Comparison of ENCODE assay signal across 28 cellular contexts in the genomic region with DNA sequence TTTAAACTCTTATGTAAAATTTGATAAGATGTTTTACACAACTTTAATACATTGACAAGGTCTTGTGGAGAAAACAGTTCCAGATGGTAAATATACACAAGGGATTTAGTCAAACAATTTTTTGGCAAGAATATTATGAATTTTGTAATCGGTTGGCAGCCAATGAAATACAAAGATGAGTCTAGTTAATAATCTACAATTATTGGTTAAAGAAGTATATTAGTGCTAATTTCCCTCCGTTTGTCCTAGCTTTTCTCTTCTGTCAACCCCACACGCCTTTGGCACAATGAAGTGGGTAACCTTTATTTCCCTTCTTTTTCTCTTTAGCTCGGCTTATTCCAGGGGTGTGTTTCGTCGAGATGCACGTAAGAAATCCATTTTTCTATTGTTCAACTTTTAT. TPM values are rescaled to one million over a fixed set of nuclear protein-coding genes. Genes with fewer than 3 reads are reported as not detected.
"Had no signal": no experiment of that assay in that cellular context is flagged by ENCODE, and none has a peak within 500 bp of the region (broad histone marks: within the 10 kb centered on the region; RNA-seq: fewer than 3 reads in every experiment).

Gene ALB, plus strand, starts transcription at position 246 of the 400 bp plus-strand sequence. Its CDS starts 41 bp downstream, at position 287.

- DNase-seq: activated CD4-positive, alpha-beta T cell treated with anti-CD3 and anti-CD28 coated beads, Interleukin-2, amount 10 ng/mL, durations not matched to agents 7 days and 5 days; activated CD4-positive, CD25-positive, alpha-beta regulatory T cell treated with anti-CD3 and anti-CD28 coated beads, Interleukin-2, amount 50 U/mL, for 72 hours; activated CD8-positive, alpha-beta T cell treated with anti-CD3 and anti-CD28 coated beads, Interleukin-2, amount 10 ng/mL, durations not matched to agents 7 days and 5 days; activated naive CD4-positive, alpha-beta T cell treated with Interleukin-2 at 50 U/mL for 16 hours; activated naive CD8-positive, alpha-beta T cell treated with anti-CD3 and anti-CD28 coated beads, Interleukin-2, amount 10 ng/mL, durations not matched to agents 7 days and 5 days; activated T-cell treated with anti-CD3 and anti-CD28 coated beads, Interleukin-2, amount 50 U/mL, for 1 hour; amniotic stem cell; foreskin keratinocyte; immature natural killer cell; kidney glomerular epithelial cell; left ventricle myocardium inferior; midbrain; sigmoid colon; SK-N-SH; stimulated activated CD4-positive, alpha-beta T cell treated with anti-CD3 and anti-CD28 coated beads, Interleukin-4, amount 100 ng/mL, for 24 hours; stimulated activated naive CD4-positive, alpha-beta T cell treated with Interleukin-2 at 50 U/mL for 16 hours; upper lobe of left lung had no signal

- H3K27me3 Mint-ChIP-seq: activated naive CD8-positive, alpha-beta T cell treated with anti-CD3 and anti-CD28 coated beads, Interleukin-2, amount 10 ng/mL, durations not matched to agents 7 days and 5 days had no signal

- H3K79me2 ChIP-seq: parathyroid adenoma had no signal

- H3K9ac ChIP-seq: parathyroid adenoma, SK-N-SH had no signal

- H3K4me3 Mint-ChIP-seq: activated CD4-positive, alpha-beta T cell treated with anti-CD3 and anti-CD28 coated beads, Interleukin-2, amount 10 ng/mL, durations not matched to agents 7 days and 5 days; activated CD8-positive, alpha-beta T cell treated with anti-CD3 and anti-CD28 coated beads, Interleukin-2, amount 10 ng/mL, durations not matched to agents 7 days and 5 days; activated naive CD8-positive, alpha-beta T cell treated with anti-CD3 and anti-CD28 coated beads, Interleukin-2, amount 10 ng/mL, durations not matched to agents 7 days and 5 days; immature natural killer cell; nephron had no signal

- H3K4me2 ChIP-seq: SK-N-SH had no signal

- H3K27ac Mint-ChIP-seq: activated CD4-positive, alpha-beta T cell treated with anti-CD3 and anti-CD28 coated beads, Interleukin-2, amount 10 ng/mL, durations not matched to agents 7 days and 5 days; activated CD8-positive, alpha-beta T cell treated with anti-CD3 and anti-CD28 coated beads, Interleukin-2, amount 10 ng/mL, durations not matched to agents 7 days and 5 days; activated naive CD8-positive, alpha-beta T cell treated with anti-CD3 and anti-CD28 coated beads, Interleukin-2, amount 10 ng/mL, durations not matched to agents 7 days and 5 days; activated T-helper 2 cell treated with anti-CD3 and anti-CD28 coated beads, Interferon-gamma antibody, Interleukin-2, Interleukin-4, amounts not matched to agents 10 μg/mL and 5 μg/mL and 100 μg/mL, durations not matched to agents 14 hours and 24 hours and 36 hours; immature natural killer cell; nephron had no signal

- H3K4me1 ChIP-seq: foreskin keratinocyte, left ventricle myocardium inferior, parathyroid adenoma, sigmoid colon, upper lobe of left lung had no signal

- H3K4me3 ChIP-seq: cardiac muscle cell, left ventricle myocardium inferior, sigmoid colon, thoracic aorta, upper lobe of left lung had no signal

- H3K4me1 Mint-ChIP-seq: activated CD4-positive, alpha-beta T cell treated with anti-CD3 and anti-CD28 coated beads, Interleukin-2, amount 10 ng/mL, durations not matched to agents 7 days and 5 days; activated naive CD8-positive, alpha-beta T cell treated with anti-CD3 and anti-CD28 coated beads, Interleukin-2, amount 10 ng/mL, durations not matched to agents 7 days and 5 days; immature natural killer cell; nephron had no signal

- H3K9me3 ChIP-seq: left ventricle myocardium inferior, neutrophil, sigmoid colon, SK-N-SH, thoracic aorta, upper lobe of left lung had no signal

- H3K36me3 ChIP-seq: cardiac muscle cell, left ventricle myocardium inferior, neutrophil, sigmoid colon, thoracic aorta, upper lobe of left lung had no signal

- ATAC-seq: activated CD8-positive, alpha-beta T cell treated with anti-CD3 and anti-CD28 coated beads, Interleukin-2, amount 10 ng/mL, durations not matched to agents 7 days and 5 days; foreskin keratinocyte had no signal

- H3K27me3 ChIP-seq: cardiac muscle cell, foreskin keratinocyte, neutrophil, sigmoid colon, upper lobe of left lung had no signal

- H3K9me3 Mint-ChIP-seq: activated CD4-positive, alpha-beta T cell treated with anti-CD3 and anti-CD28 coated beads, Interleukin-2, amount 10 ng/mL, durations not matched to agents 7 days and 5 days; activated naive CD8-positive, alpha-beta T cell treated with anti-CD3 and anti-CD28 coated beads, Interleukin-2, amount 10 ng/mL, durations not matched to agents 7 days and 5 days; activated T-helper 2 cell treated with anti-CD3 and anti-CD28 coated beads, Interferon-gamma antibody, Interleukin-2, Interleukin-4, amounts not matched to agents 10 μg/mL and 5 μg/mL and 100 μg/mL, durations not matched to agents 14 hours and 24 hours and 36 hours; nephron had no signal

- H3K9me2 ChIP-seq: SK-N-SH had no signal

- H3K36me3 Mint-ChIP-seq: activated naive CD8-positive, alpha-beta T cell treated with anti-CD3 and anti-CD28 coated beads, Interleukin-2, amount 10 ng/mL, durations not matched to agents 7 days and 5 days; immature natural killer cell had no signal

- H2AFZ ChIP-seq: parathyroid adenoma had no signal

- H3K27ac ChIP-seq: cardiac muscle cell, foreskin keratinocyte, left ventricle myocardium inferior, neutrophil, parathyroid adenoma, sigmoid colon, thoracic aorta, upper lobe of left lung had no signal

RNA-seq across cellular contexts. Expression of gene ALB, which starts in this region (rescaled TPM):
- total RNA-seq: activated CD4-positive, alpha-beta T cell treated with anti-CD3 and anti-CD28 coated beads, Interleukin-2, amount 10 ng/mL, durations not matched to agents 7 days and 5 days; activated CD8-positive, alpha-beta T cell treated with anti-CD3 and anti-CD28 coated beads, Interleukin-2, amount 10 ng/mL, durations not matched to agents 7 days and 5 days; activated naive CD8-positive, alpha-beta T cell treated with anti-CD3 and anti-CD28 coated beads, Interleukin-2, amount 10 ng/mL, durations not matched to agents 7 days and 5 days; activated T-helper 2 cell treated with anti-CD3 and anti-CD28 coated beads, Interferon-gamma antibody, Interleukin-2, Interleukin-4, amounts not matched to agents 10 μg/mL and 5 μg/mL and 100 μg/mL, durations not matched to agents 14 hours and 24 hours and 36 hours; chondrocyte; epithelial cell of proximal tubule; fibroblast of lung; foreskin keratinocyte; left ventricle myocardium inferior; renal cortical epithelial cell; sigmoid colon; T-helper 2 cell treated with Interferon-gamma antibody and Interleukin-4, amounts not matched to agents 100 ng/mL and 5 ng/mL, for 36 hours; thoracic aorta had no signal
- polyA plus RNA-seq: foreskin keratinocyte, immature natural killer cell, SK-N-SH had no signal
